ENCODE assay signal across 13 cellular contexts in genomic region chr12:108637631-108638030, GRCh38. TPM values are rescaled to one million over a fixed set of nuclear protein-coding genes. Genes with fewer than 3 reads are reported as not detected.
DNase-seq lines count a peak whose midpoint lies in the region; ATAC-seq and TF ChIP-seq lines count a peak whose summit lies in the region.
"Had no signal": no experiment of that assay in that cellular context is flagged by ENCODE, and none has a peak within 500 bp of the region (broad histone marks: within the 10 kb centered on the region; RNA-seq: fewer than 3 reads in every experiment).

No MANE protein-coding gene starts in this region.

- H3K4me2 ChIP-seq in DOHH2 (ENCODE audit: low read length): peak overlapping the region; percentile 84
- H3K4me2 ChIP-seq in Karpas-422 (ENCODE audit: low read depth, low read length, poor library complexity, severe bottlenecking): peak overlapping the region; percentile 74

- H3K79me2 ChIP-seq in DOHH2 (ENCODE audit: control insufficient read depth, low read length): no peaks in the 10 kb centered on the region
- no peaks in the 10 kb centered on the region for H3K79me2 ChIP-seq in Karpas-422 (ENCODE audit: low read length)

- no peaks in the 10 kb centered on the region for H3K36me3 ChIP-seq in DOHH2 (ENCODE audit: control insufficient read depth, low read length)
- no peaks in the 10 kb centered on the region for H3K36me3 ChIP-seq in Karpas-422 (ENCODE audit: insufficient read depth, low read length)
- H3K36me3 ChIP-seq in endodermal cell (ENCODE audit: control insufficient read depth, insufficient read depth, low read length): peaks cover 4% of the 10 kb centered on the region
- no peaks in the 10 kb centered on the region for H3K36me3 ChIP-seq in neuron (ENCODE audit: insufficient read depth, low read length)

- no peaks in the 10 kb centered on the region for H3K36me3 Mint-ChIP-seq in endodermal cell (ENCODE audit: low read depth)

- H3K4me3 Mint-ChIP-seq in endodermal cell: no peak overlapping the region
- H3K4me3 Mint-ChIP-seq: T-helper 1 cell treated with Interleukin-12 subunit alpha and Interleukin-12 subunit beta and Interleukin-4 antibody, amounts not matched to agents 30 μg/mL and 1 μg/mL, for 36 hours had no signal

- H3F3A ChIP-seq in DOHH2 (ENCODE audit: control insufficient read depth, insufficient read depth): peaks cover 41% of the 10 kb centered on the region

- no peaks in the 10 kb centered on the region for H3K27me3 Mint-ChIP-seq in endodermal cell (ENCODE audit: insufficient read depth)

- no peaks in the 10 kb centered on the region for H3K9me3 Mint-ChIP-seq in endodermal cell
- H3K9me3 Mint-ChIP-seq: T-helper 1 cell treated with Interleukin-12 subunit alpha and Interleukin-12 subunit beta and Interleukin-4 antibody, amounts not matched to agents 30 μg/mL and 1 μg/mL, for 36 hours had no signal

- no peak overlapping the region for H3K27ac Mint-ChIP-seq in endodermal cell
- H3K27ac Mint-ChIP-seq: T-helper 1 cell treated with Interleukin-12 subunit alpha and Interleukin-12 subunit beta and Interleukin-4 antibody, amounts not matched to agents 30 μg/mL and 1 μg/mL, for 36 hours had no signal

- WGBS in endodermal cell (ENCODE audit: insufficient coverage in 1 of 2, insufficient read length in 1 of 2), 2 experiments: 83 to 93% methylated on average over 4 to 5 of the region's 5 CpGs

- H3K4me1 Mint-ChIP-seq in endodermal cell: peaks cover 16% of the 10 kb centered on the region

- peak overlapping the region; percentile 57 for H3K27ac ChIP-seq in DOHH2 (ENCODE audit: low read depth, low read length)
- H3K27ac ChIP-seq in Karpas-422 (ENCODE audit: low read length): peak overlapping the region; percentile 96; the same call in 1 of the 2 replicates
- H3K27ac ChIP-seq in endodermal cell (ENCODE audit: low read depth, low read length): peak overlapping the region; percentile 99

- H4K20me1 ChIP-seq in DOHH2 (ENCODE audit: control insufficient read depth, insufficient read depth, low read depth, low read length) (no peaks in the 10 kb centered on the region), Karpas-422 (ENCODE audit: insufficient read depth, low read depth, low read length) (no peaks in the 10 kb centered on the region)

- TF ChIP-seq CTCF in DOHH2 (IDR thresholded peaks at IDR 0.05; ENCODE audit: low read depth, low read length, poor library complexity, severe bottlenecking) (no peak), endodermal cell (conservative IDR thresholded peaks at IDR 0.05) (no peak)

- DNase-seq in Karpas-422 (no peak), endodermal cell (no peak), NCI-H2171 treated with DMSO at 0.1 percent for 48 hours (lab: John Stamatoyannopoulos, UW) (no peak), GM19240 (ENCODE audit: insufficient read length, low spot score) (no peak)
- DNase-seq in stimulated activated naive CD8-positive, alpha-beta T cell treated with anti-CD3 and anti-CD28 coated beads, Interleukin-15, Interleukin-2, amounts not matched to agents 100 U/mL and 50 U/mL, for 24 hours: no peak
- DNase-seq: activated CD4-positive, alpha-beta T cell treated with anti-CD3 and anti-CD28 coated beads, Interleukin-2, amount 50 U/mL, for 48 hours; activated naive CD4-positive, alpha-beta T cell; GF-D8 had no signal

- ATAC-seq in stimulated activated naive CD8-positive, alpha-beta T cell treated with anti-CD3 and anti-CD28 coated beads, Interleukin-15, Interleukin-2, amounts not matched to agents 100 U/mL and 50 U/mL, for 24 hours: no peak
- no peak for ATAC-seq in HG02642 (IDR thresholded peaks at IDR 0.05; ENCODE audit: poor library complexity, unreplicated experiment)

- no peak overlapping the region for H2AFZ ChIP-seq in Karpas-422 (ENCODE audit: low read length)
- peak overlapping the region; percentile 20 for H2AFZ ChIP-seq in neuron (ENCODE audit: low read depth, low read length)

- peaks cover 98% of the 10 kb centered on the region for H3K4me1 ChIP-seq in DOHH2 (ENCODE audit: control insufficient read depth, low read length)
- H3K4me1 ChIP-seq in Karpas-422 (ENCODE audit: low read length): peaks cover 93% of the 10 kb centered on the region
- H3K4me1 ChIP-seq in endodermal cell (ENCODE audit: control insufficient read depth, insufficient read depth, low read length): peaks cover 12% of the 10 kb centered on the region
- H3K4me1 ChIP-seq in neuron (ENCODE audit: insufficient read depth, low read length): peaks cover 42% of the 10 kb centered on the region

- H3K9me3 ChIP-seq in DOHH2 (ENCODE audit: control insufficient read depth, insufficient read depth, low read length) (no peaks in the 10 kb centered on the region), Karpas-422 (ENCODE audit: low read length) (no peaks in the 10 kb centered on the region), endodermal cell (ENCODE audit: control insufficient read depth, low read length) (no peaks in the 10 kb centered on the region), neuron (ENCODE audit: low read length) (no peaks in the 10 kb centered on the region)

- H3K9me2 ChIP-seq in DOHH2 (replicated peaks; ENCODE audit: control insufficient read depth, low read length) (no peaks in the 10 kb centered on the region), Karpas-422 (replicated peaks; ENCODE audit: insufficient read depth, low read length) (no peaks in the 10 kb centered on the region)

- H3K9ac ChIP-seq in Karpas-422 (ENCODE audit: low read length): peak overlapping the region; percentile 34; the same call in 1 of the 2 replicates
- no peak overlapping the region for H3K9ac ChIP-seq in endodermal cell (ENCODE audit: extremely low read depth, low read length, poor library complexity, severe bottlenecking)

- H3K4me3 ChIP-seq in DOHH2 (ENCODE audit: low read length): peak overlapping the region; percentile 63
- peak overlapping the region; percentile 38 for H3K4me3 ChIP-seq in Karpas-422 (ENCODE audit: low read length)
- no peak overlapping the region for H3K4me3 ChIP-seq in endodermal cell (ENCODE audit: low read length)
- peak overlapping the region; percentile 9 for H3K4me3 ChIP-seq in neuron (ENCODE audit: low read length)

- H3K27me3 ChIP-seq in DOHH2 (ENCODE audit: control insufficient read depth, low read length): peaks cover 18% of the 10 kb centered on the region
- no peaks in the 10 kb centered on the region for H3K27me3 ChIP-seq in Karpas-422 (ENCODE audit: low read length)
- no peaks in the 10 kb centered on the region for H3K27me3 ChIP-seq in endodermal cell (ENCODE audit: control insufficient read depth, insufficient read depth, low read length, poor library complexity, severe bottlenecking)
- H3K27me3 ChIP-seq in neuron (ENCODE audit: insufficient read depth, low read length): no peaks in the 10 kb centered on the region

RNA-seq across cellular contexts. Expression of gene SELPLG, which starts 3.9 kb away (rescaled TPM):
- total RNA-seq in Karpas-422 (2014; rRNA removed; shearing (Covaris generic); ENCODE audit: low replicate concordance): 0.97 and 2.5 TPM in 2 replicates
- total RNA-seq in endodermal cell: under 1 TPM in 1 of 2 donors, not detected in 1; 0.13 TPM
- polyA plus RNA-seq in endodermal cell (2013, experiment 1 of 2): 0.18 TPM
- polyA plus RNA-seq in endodermal cell (2013, experiment 2 of 2): 0.46 TPM

RNA-seq across cellular contexts. Expression of gene TMEM119, which starts 39.7 kb away (rescaled TPM):
- total RNA-seq in Karpas-422 (2014; rRNA removed; shearing (Covaris generic); ENCODE audit: low replicate concordance): not detected in 2 replicates
- under 1 TPM; 0.11 to 0.15 TPM for total RNA-seq in endodermal cell
- 4.3 TPM for polyA plus RNA-seq in endodermal cell (2013, experiment 1 of 2)
- 4.3 TPM for polyA plus RNA-seq in endodermal cell (2013, experiment 2 of 2)
- polyA plus RNA-seq: keratinocyte had no signal
